24 cellular contexts compared by ENCODE assay signal in genomic region chr4:145779319-145779801, GRCh38.
DNase-seq lines count a peak whose midpoint lies in the region; ATAC-seq and TF ChIP-seq lines count a peak whose summit lies in the region.
"Had no signal": no experiment of that assay in that cellular context is flagged by ENCODE, and none has a peak within 500 bp of the region (broad histone marks: within the 10 kb centered on the region; RNA-seq: fewer than 3 reads in every experiment).

No MANE protein-coding gene starts in this region.

- TF ChIP-seq CTCF in AG10803 (conservative IDR thresholded peaks at IDR 0.05; ENCODE audit: low read length) (peak; percentile 6; the same call in 1 of the 2 replicates), endothelial cell (IDR thresholded peaks at IDR 0.05; ENCODE audit: unreplicated experiment) (no peak), glutamatergic neuron (IDR thresholded peaks at IDR 0.05; ENCODE audit: partially characterized antibody, unreplicated experiment) (no peak)

- H3K9ac ChIP-seq in HUES6 (ENCODE audit: low read length): no peak overlapping the region

- H3K4me3 Mint-ChIP-seq in endothelial cell (ENCODE audit: unreplicated experiment) (no peak overlapping the region), glutamatergic neuron (ENCODE audit: unreplicated experiment) (no peak overlapping the region)
- H3K4me3 Mint-ChIP-seq: activated naive CD8-positive, alpha-beta T cell treated with anti-CD3 and anti-CD28 coated beads, Interleukin-2, amount 50 U/mL, for 24 hours; B cell; nephron had no signal

- H3K27me3 Mint-ChIP-seq in endothelial cell (ENCODE audit: unreplicated experiment) (peaks cover 2% of the 10 kb centered on the region), glutamatergic neuron (ENCODE audit: unreplicated experiment) (peaks cover 4% of the 10 kb centered on the region)
- H3K27me3 Mint-ChIP-seq: activated naive CD8-positive, alpha-beta T cell treated with anti-CD3 and anti-CD28 coated beads, Interleukin-2, amount 50 U/mL, for 24 hours; B cell had no signal

- peak overlapping the region; percentile 24 for H3K27ac ChIP-seq in HUES6 (ENCODE audit: low read depth, low read length)
- H3K27ac ChIP-seq: foreskin keratinocyte, RWPE1, stomach had no signal

- H3K4me1 Mint-ChIP-seq in endothelial cell (ENCODE audit: unreplicated experiment): peaks cover 25% of the 10 kb centered on the region
- H3K4me1 Mint-ChIP-seq in glutamatergic neuron (ENCODE audit: low read depth, unreplicated experiment): peaks cover 2% of the 10 kb centered on the region
- H3K4me1 Mint-ChIP-seq: B cell, nephron had no signal

- H3K4me3 ChIP-seq in AG10803 (ENCODE audit: low read length): no peak overlapping the region
- H3K4me3 ChIP-seq in HUES6 (ENCODE audit: low read depth, low read length): no peak overlapping the region
- H3K4me3 ChIP-seq: stomach, thyroid gland had no signal

- DNase-seq in AG10803 (ENCODE audit: low read depth) (peak; percentile 50), endothelial cell (ENCODE audit: low spot score) (no peak), iris pigment epithelial cell (ENCODE audit: low read depth) (peak; percentile 80), glutamatergic neuron (no peak), SW 1271 (lab: John Stamatoyannopoulos, UW) (no peak)
- DNase-seq: activated CD4-positive, CD25-positive, alpha-beta regulatory T cell treated with anti-CD3 and anti-CD28 coated beads, Interleukin-2, amount 50 U/mL, for 72 hours; activated effector memory CD4-positive, alpha-beta T cell treated with anti-CD3 and anti-CD28 coated beads, Interleukin-2, amount 50 U/mL, for 16 hours; activated naive CD8-positive, alpha-beta T cell treated with anti-CD3 and anti-CD28 coated beads, Interleukin-2, amount 50 U/mL, for 24 hours; activated T-cell treated with anti-CD3 and anti-CD28 coated beads for 4 hours; DMS153; effector CD4-positive, alpha-beta T cell; erythroblast; foreskin keratinocyte; IMR-90; NCI-H1694; stimulated activated CD8-positive, alpha-beta memory T cell treated with anti-CD3 and anti-CD28 coated beads, Interleukin-4, amount 100 ng/mL, for 48 hours; stomach; thyroid gland had no signal

- peaks cover 7% of the 10 kb centered on the region; the same call in 1 of the 2 replicates for H3K9me3 ChIP-seq in HUES6 (ENCODE audit: control insufficient read depth, insufficient read depth, low read depth, low read length)
- H3K9me3 ChIP-seq: stomach, thyroid gland had no signal

- H3K9me3 Mint-ChIP-seq in endothelial cell (ENCODE audit: unreplicated experiment) (no peaks in the 10 kb centered on the region), glutamatergic neuron (ENCODE audit: unreplicated experiment) (peaks cover 8% of the 10 kb centered on the region)
- H3K9me3 Mint-ChIP-seq: nephron had no signal

- peaks cover 48% of the 10 kb centered on the region for H3K36me3 ChIP-seq in HUES6 (ENCODE audit: control insufficient read depth, insufficient read depth, low read length)

- ATAC-seq in GM21528 (IDR thresholded peaks at IDR 0.05; ENCODE audit: low FRiP score, unreplicated experiment) (no peak), HG02678 (IDR thresholded peaks at IDR 0.05; ENCODE audit: unreplicated experiment) (no peak)
- ATAC-seq: activated naive CD8-positive, alpha-beta T cell treated with anti-CD3 and anti-CD28 coated beads, Interleukin-2, amount 50 U/mL, for 24 hours; foreskin keratinocyte had no signal

- H3K27ac Mint-ChIP-seq in endothelial cell (ENCODE audit: unreplicated experiment): peak overlapping the region; percentile 93
- no peak overlapping the region for H3K27ac Mint-ChIP-seq in glutamatergic neuron (ENCODE audit: unreplicated experiment)
- H3K27ac Mint-ChIP-seq: B cell, nephron had no signal

- no peaks in the 10 kb centered on the region for H3K27me3 ChIP-seq in HUES6 (ENCODE audit: control insufficient read depth, insufficient read depth, low read length)
- H3K27me3 ChIP-seq: foreskin keratinocyte, stomach, thyroid gland had no signal

- peaks cover 16% of the 10 kb centered on the region for H3K4me1 ChIP-seq in HUES6 (ENCODE audit: control insufficient read depth, insufficient read depth, low read length)
- H3K4me1 ChIP-seq: foreskin keratinocyte, stomach had no signal

- H3K36me3 Mint-ChIP-seq in endothelial cell (ENCODE audit: low read depth, unreplicated experiment) (peaks cover 26% of the 10 kb centered on the region), glutamatergic neuron (ENCODE audit: unreplicated experiment) (no peaks in the 10 kb centered on the region)

Comparison
In these comparisons a context has a peak if more than half of its experiments do, and no peak if none do; other contexts are left out.
1. DNase-seq: peak in AG10803 (single experiment) and iris pigment epithelial cell (single experiment); none in endothelial cell (single experiment), glutamatergic neuron (single experiment) and SW 1271 (0 of 2).